28 cellular contexts compared by ENCODE assay signal in genomic region chr1:67394548-67394947, GRCh38.
"Had no signal": no experiment of that assay in that cellular context is flagged by ENCODE, and none has a peak within 500 bp of the region (broad histone marks: within the 10 kb centered on the region; RNA-seq: fewer than 3 reads in every experiment).

No MANE protein-coding gene starts in this region.

- H3K9me3 Mint-ChIP-seq: activated CD8-positive, alpha-beta T cell treated with anti-CD3 and anti-CD28 coated beads for 36 hours; activated naive CD4-positive, alpha-beta T cell treated with anti-CD3 and anti-CD28 coated beads, Interleukin-2, amount 50 U/mL, for 24 hours; activated naive CD8-positive, alpha-beta T cell treated with anti-CD3 and anti-CD28 coated beads, Interleukin-2, amount 10 ng/mL, durations not matched to agents 7 days and 5 days; activated T-cell treated with anti-CD3 and anti-CD28 coated beads, Interleukin-2, amount 50 U/mL, for 72 hours; brain; T-cell had no signal

- H3K4me1 ChIP-seq: ascending aorta, breast epithelium, colonic mucosa had no signal

- H3K27ac Mint-ChIP-seq: activated CD4-positive, alpha-beta T cell treated with anti-CD3 and anti-CD28 coated beads for 36 hours; activated CD8-positive, alpha-beta T cell treated with anti-CD3 and anti-CD28 coated beads for 36 hours; activated naive CD4-positive, alpha-beta T cell treated with anti-CD3 and anti-CD28 coated beads, Interleukin-2, amount 50 U/mL, for 24 hours; activated T-helper 17 cell treated with anti-CD3 and anti-CD28 coated beads, Interleukin-2, amount 50 U/mL, for 72 hours; T-cell had no signal

- ATAC-seq: activated CD4-positive, alpha-beta T cell treated with anti-CD3 and anti-CD28 coated beads for 36 hours; activated CD8-positive, alpha-beta T cell treated with anti-CD3 and anti-CD28 coated beads for 36 hours; activated T-cell treated with anti-CD3 and anti-CD28 coated beads, Interleukin-2, amount 50 U/mL, for 72 hours; activated T-helper 17 cell treated with anti-CD3 and anti-CD28 coated beads, Interleukin-2, amount 50 U/mL, for 72 hours; T-cell had no signal

- H3K4me1 Mint-ChIP-seq: T-cell had no signal

- H3K27me3 Mint-ChIP-seq: activated CD4-positive, alpha-beta T cell treated with anti-CD3 and anti-CD28 coated beads for 36 hours; activated CD4-positive, alpha-beta T cell treated with anti-CD3 and anti-CD28 coated beads, Interleukin-2, amount 10 ng/mL, durations not matched to agents 24 days and 14 days; activated CD8-positive, alpha-beta T cell treated with anti-CD3 and anti-CD28 coated beads for 36 hours; activated naive CD4-positive, alpha-beta T cell treated with anti-CD3 and anti-CD28 coated beads, Interleukin-2, amount 50 U/mL, for 24 hours; activated naive CD8-positive, alpha-beta T cell treated with anti-CD3 and anti-CD28 coated beads, Interleukin-2, amount 10 ng/mL, durations not matched to agents 7 days and 5 days; activated T-helper 17 cell treated with anti-CD3 and anti-CD28 coated beads, Interleukin-2, amount 50 U/mL, for 72 hours; brain; T-cell had no signal

- H3K27me3 ChIP-seq: ascending aorta, breast epithelium, colonic mucosa, esophagus squamous epithelium had no signal

- H3K4me3 Mint-ChIP-seq: activated CD4-positive, alpha-beta T cell treated with anti-CD3 and anti-CD28 coated beads for 36 hours; activated CD4-positive, alpha-beta T cell treated with anti-CD3 and anti-CD28 coated beads, Interleukin-2, amount 10 ng/mL, durations not matched to agents 24 days and 14 days; activated CD8-positive, alpha-beta T cell treated with anti-CD3 and anti-CD28 coated beads for 36 hours; activated naive CD4-positive, alpha-beta T cell treated with anti-CD3 and anti-CD28 coated beads, Interleukin-2, amount 50 U/mL, for 24 hours; activated naive CD8-positive, alpha-beta T cell treated with anti-CD3 and anti-CD28 coated beads, Interleukin-2, amount 10 ng/mL, durations not matched to agents 7 days and 5 days; activated T-cell treated with anti-CD3 and anti-CD28 coated beads, Interleukin-2, amount 50 U/mL, for 72 hours; activated T-helper 17 cell treated with anti-CD3 and anti-CD28 coated beads, Interleukin-2, amount 50 U/mL, for 72 hours; brain; T-cell had no signal

- H3K9me3 ChIP-seq: ascending aorta, breast epithelium, colonic mucosa, esophagus squamous epithelium had no signal

- DNase-seq: activated CD4-positive, alpha-beta T cell treated with anti-CD3 and anti-CD28 coated beads for 36 hours; activated CD4-positive, alpha-beta T cell treated with anti-CD3 and anti-CD28 coated beads, Interleukin-2, amount 10 ng/mL, durations not matched to agents 24 days and 14 days; activated CD4-positive, alpha-beta T cell treated with anti-CD3 and anti-CD28 coated beads, Interleukin-2, amount 50 U/mL, for 4 hours; activated CD4-positive, CD25-positive, alpha-beta regulatory T cell; activated CD4-positive, CD25-positive, alpha-beta regulatory T cell treated with anti-CD3 and anti-CD28 coated beads, Interleukin-2, amount 50 U/mL, for 72 hours; activated CD8-positive, alpha-beta T cell treated with anti-CD3 and anti-CD28 coated beads for 36 hours; activated effector memory CD4-positive, alpha-beta T cell treated with Interleukin-2 at 50 U/mL for 16 hours; activated gamma-delta T cell treated with Interleukin-2 at 50 U/mL for 16 hours; activated naive CD4-positive, alpha-beta T cell treated with Interleukin-2 at 50 U/mL for 16 hours; activated naive CD8-positive, alpha-beta T cell treated with anti-CD3 and anti-CD28 coated beads, Interleukin-2, amount 10 ng/mL, durations not matched to agents 7 days and 5 days; activated T-cell treated with anti-CD3 and anti-CD28 coated beads, Interleukin-2, amount 50 U/mL, for 72 hours; central memory CD4-positive, alpha-beta T cell; cerebellar nuclear complex; colonic mucosa; effector CD8-positive, alpha-beta T cell; esophagus squamous epithelium; foreskin melanocyte; head of caudate nucleus; SW 1271; T-cell; T-helper 2 cell had no signal

- H3K27ac ChIP-seq: ascending aorta, breast epithelium, cardiac muscle cell, colonic mucosa, epithelial cell of prostate had no signal

- H3K36me3 ChIP-seq: ascending aorta, breast epithelium, cardiac muscle cell, colonic mucosa had no signal

- H3K4me3 ChIP-seq: ascending aorta, breast epithelium, cardiac muscle cell, colonic mucosa, esophagus squamous epithelium had no signal
